ENCODE assay signal across 34 cellular contexts in genomic region chr10:64555609-64556008, GRCh38.
"Had no signal": no experiment of that assay in that cellular context is flagged by ENCODE, and none has a peak within 500 bp of the region (broad histone marks: within the 10 kb centered on the region; RNA-seq: fewer than 3 reads in every experiment).

No MANE protein-coding gene starts in this region.

- H3K9me3 ChIP-seq: MG63 had no signal

- H3K4me3 ChIP-seq: MG63 had no signal

- H3K36me3 ChIP-seq: MG63 had no signal

- DNase-seq: Karpas-422, Kasumi-1, MG63, MM.1S, MV-4-11, NCI-H1048, NCI-H1092, NCI-H1092 treated with DMSO at 0.1 percent for 48 hours, NCI-H1105, NCI-H1105 treated with DMSO at 0.1 percent for 48 hours, NCI-H1417, NCI-H1417 treated with DMSO at 0.1 percent for 48 hours, NCI-H1436, NCI-H1436 treated with DMSO at 0.1 percent for 48 hours, NCI-H146, NCI-H1694, NCI-H1694 treated with DMSO at 0.1 percent for 48 hours, NCI-H187, NCI-H187 treated with DMSO at 0.1 percent for 48 hours, NCI-H1930, NCI-H2029, NCI-H2029 treated with DMSO at 0.1 percent for 48 hours, NCI-H2081, NCI-H2081 treated with DMSO at 0.1 percent for 48 hours, NCI-H2107, NCI-H2171, NCI-H2171 treated with DMSO at 0.1 percent for 48 hours, NCI-H2227 treated with DMSO at 0.1 percent for 48 hours, NCI-H226, NCI-H345, NCI-H446, NCI-H446 treated with DMSO at 0.1 percent for 48 hours, NCI-H510A, NCI-H510A treated with DMSO at 0.1 percent for 48 hours had no signal

- H3K27me3 ChIP-seq: MG63 had no signal
